In genomic region chr10:114852197-114852596, GRCh38 we compare ENCODE assay signal across 13 cellular contexts. TPM values are rescaled to one million over a fixed set of nuclear protein-coding genes. Genes with fewer than 3 reads are reported as not detected.
DNase-seq lines count a peak whose midpoint lies in the region; ATAC-seq and TF ChIP-seq lines count a peak whose summit lies in the region.
"Had no signal": no experiment of that assay in that cellular context is flagged by ENCODE, and none has a peak within 500 bp of the region (broad histone marks: within the 10 kb centered on the region; RNA-seq: fewer than 3 reads in every experiment).

No MANE protein-coding gene starts in this region.

- H3K79me2 ChIP-seq in Karpas-422 (ENCODE audit: low read length): no peaks in the 10 kb centered on the region

- no peak for TF ChIP-seq CTCF in activated CD8-positive, alpha-beta T cell treated with anti-CD3 and anti-CD28 coated beads for 36 hours (IDR thresholded peaks at IDR 0.05)

- H3K27ac ChIP-seq in Karpas-422 (ENCODE audit: low read length): no peak overlapping the region
- H3K27ac ChIP-seq: BLaER1, HL-60 had no signal

- H3K27me3 Mint-ChIP-seq in activated CD8-positive, alpha-beta T cell treated with anti-CD3 and anti-CD28 coated beads for 36 hours: no peaks in the 10 kb centered on the region
- no peaks in the 10 kb centered on the region for H3K27me3 Mint-ChIP-seq in activated CD8-positive, alpha-beta T cell treated with anti-CD3 and anti-CD28 coated beads, Interleukin-2, amount 10 ng/mL, durations not matched to agents 7 days and 5 days (ENCODE audit: low read depth)
- no peaks in the 10 kb centered on the region for H3K27me3 Mint-ChIP-seq in activated T-helper 17 cell treated with anti-CD3 and anti-CD28 coated beads, Interleukin-2, amount 50 U/mL, for 72 hours

- no peak overlapping the region for H3K4me2 ChIP-seq in Karpas-422 (ENCODE audit: low read depth, low read length, poor library complexity, severe bottlenecking)
- H3K4me2 ChIP-seq: BLaER1 had no signal

- peaks cover 29% of the 10 kb centered on the region for H3K36me3 ChIP-seq in Karpas-422 (ENCODE audit: insufficient read depth, low read length)

- no peaks in the 10 kb centered on the region for H3K9me3 Mint-ChIP-seq in activated CD8-positive, alpha-beta T cell treated with anti-CD3 and anti-CD28 coated beads for 36 hours
- no peaks in the 10 kb centered on the region for H3K9me3 Mint-ChIP-seq in activated CD8-positive, alpha-beta T cell treated with anti-CD3 and anti-CD28 coated beads, Interleukin-2, amount 10 ng/mL, durations not matched to agents 7 days and 5 days (ENCODE audit: insufficient read depth)
- H3K9me3 Mint-ChIP-seq in activated T-helper 17 cell treated with anti-CD3 and anti-CD28 coated beads, Interleukin-2, amount 50 U/mL, for 72 hours: no peaks in the 10 kb centered on the region

- no peak for DNase-seq in activated CD8-positive, alpha-beta T cell treated with anti-CD3 and anti-CD28 coated beads for 36 hours
- no peak for DNase-seq in activated CD8-positive, alpha-beta T cell treated with anti-CD3 and anti-CD28 coated beads, Interleukin-2, amount 10 ng/mL, durations not matched to agents 7 days and 5 days
- peak; percentile 19 for DNase-seq in myocyte (ENCODE audit: low read depth)
- no peak for DNase-seq in Karpas-422
- DNase-seq: 8988T, AML-193, DMS53 had no signal

- no peak for ATAC-seq in activated CD8-positive, alpha-beta T cell treated with anti-CD3 and anti-CD28 coated beads for 36 hours
- ATAC-seq in activated CD8-positive, alpha-beta T cell treated with anti-CD3 and anti-CD28 coated beads, Interleukin-2, amount 10 ng/mL, durations not matched to agents 7 days and 5 days: no peak
- ATAC-seq in activated T-helper 17 cell treated with anti-CD3 and anti-CD28 coated beads, Interleukin-2, amount 50 U/mL, for 72 hours (replicated peaks): no peak
- no peak for ATAC-seq in GM21381 (IDR thresholded peaks at IDR 0.05; ENCODE audit: unreplicated experiment)
- no peak for ATAC-seq in HG03280 (IDR thresholded peaks at IDR 0.05; ENCODE audit: unreplicated experiment)

- CTCF ChIA-PET in activated CD8-positive, alpha-beta T cell treated with anti-CD3 and anti-CD28 coated beads for 36 hours (lab: Charles Lee): interaction anchor here (1.5 kb wide), 1 partner anchor 31 kb away, joined by 7 read pairs; the partner anchor contains the start of gene FHIP2A
- CTCF ChIA-PET in activated CD8-positive, alpha-beta T cell treated with anti-CD3 and anti-CD28 coated beads, Interleukin-2, amount 10 ng/mL, durations not matched to agents 7 days and 5 days (lab: Charles Lee): interaction anchor here (1.2 kb wide), 1 partner anchor 28 kb away, joined by 3 read pairs; no protein-coding TSS in a partner anchor

- H3K4me3 ChIP-seq in Karpas-422 (ENCODE audit: low read length): no peak overlapping the region
- H3K4me3 ChIP-seq: BLaER1, HAP-1 had no signal

- H4K20me1 ChIP-seq in Karpas-422 (ENCODE audit: insufficient read depth, low read depth, low read length): no peaks in the 10 kb centered on the region
- H4K20me1 ChIP-seq: BLaER1 had no signal

- H3K27me3 ChIP-seq in Karpas-422 (ENCODE audit: low read length): no peaks in the 10 kb centered on the region
- H3K27me3 ChIP-seq: BLaER1 had no signal

- intact Hi-C loops in activated CD8-positive, alpha-beta T cell treated with anti-CD3 and anti-CD28 coated beads for 36 hours (cut with micrococcal nuclease): no loop called here

- H2AFZ ChIP-seq in Karpas-422 (ENCODE audit: low read length): no peak overlapping the region

- POLR2A ChIA-PET in activated CD8-positive, alpha-beta T cell treated with anti-CD3 and anti-CD28 coated beads for 36 hours (lab: Charles Lee): no interaction called here
- POLR2A ChIA-PET in activated CD8-positive, alpha-beta T cell treated with anti-CD3 and anti-CD28 coated beads, Interleukin-2, amount 10 ng/mL, durations not matched to agents 7 days and 5 days (lab: Charles Lee): no interaction called here

- H3K36me3 Mint-ChIP-seq in activated CD8-positive, alpha-beta T cell treated with anti-CD3 and anti-CD28 coated beads for 36 hours (ENCODE audit: low read depth): peaks cover 50% of the 10 kb centered on the region
- H3K36me3 Mint-ChIP-seq in activated CD8-positive, alpha-beta T cell treated with anti-CD3 and anti-CD28 coated beads, Interleukin-2, amount 10 ng/mL, durations not matched to agents 7 days and 5 days (ENCODE audit: low read depth): peaks cover 54% of the 10 kb centered on the region
- H3K36me3 Mint-ChIP-seq in activated T-helper 17 cell treated with anti-CD3 and anti-CD28 coated beads, Interleukin-2, amount 50 U/mL, for 72 hours (ENCODE audit: low read depth): peaks cover 96% of the 10 kb centered on the region

- H3K27ac Mint-ChIP-seq in activated CD8-positive, alpha-beta T cell treated with anti-CD3 and anti-CD28 coated beads for 36 hours: peak overlapping the region; percentile 1
- no peak overlapping the region for H3K27ac Mint-ChIP-seq in activated CD8-positive, alpha-beta T cell treated with anti-CD3 and anti-CD28 coated beads, Interleukin-2, amount 10 ng/mL, durations not matched to agents 7 days and 5 days
- peak overlapping the region; percentile 32 for H3K27ac Mint-ChIP-seq in activated T-helper 17 cell treated with anti-CD3 and anti-CD28 coated beads, Interleukin-2, amount 50 U/mL, for 72 hours

- H3K9ac ChIP-seq in Karpas-422 (ENCODE audit: low read length): no peak overlapping the region
- H3K9ac ChIP-seq: BLaER1 had no signal

- H3K9me3 ChIP-seq in Karpas-422 (ENCODE audit: low read length): no peaks in the 10 kb centered on the region
- H3K9me3 ChIP-seq: BLaER1, HAP-1 had no signal

- peaks cover 24% of the 10 kb centered on the region for H3K4me1 Mint-ChIP-seq in activated CD8-positive, alpha-beta T cell treated with anti-CD3 and anti-CD28 coated beads for 36 hours (ENCODE audit: low read depth)
- peaks cover 2% of the 10 kb centered on the region for H3K4me1 Mint-ChIP-seq in activated CD8-positive, alpha-beta T cell treated with anti-CD3 and anti-CD28 coated beads, Interleukin-2, amount 10 ng/mL, durations not matched to agents 7 days and 5 days (ENCODE audit: low read depth)
- peaks cover 25% of the 10 kb centered on the region for H3K4me1 Mint-ChIP-seq in activated T-helper 17 cell treated with anti-CD3 and anti-CD28 coated beads, Interleukin-2, amount 50 U/mL, for 72 hours

- no peaks in the 10 kb centered on the region for H3K9me2 ChIP-seq in Karpas-422 (replicated peaks; ENCODE audit: insufficient read depth, low read length)

- no peaks in the 10 kb centered on the region for H3K4me1 ChIP-seq in Karpas-422 (ENCODE audit: low read length)
- H3K4me1 ChIP-seq: BLaER1, HAP-1 had no signal

- no peak overlapping the region for H3K4me3 Mint-ChIP-seq in activated CD8-positive, alpha-beta T cell treated with anti-CD3 and anti-CD28 coated beads for 36 hours
- no peak overlapping the region for H3K4me3 Mint-ChIP-seq in activated CD8-positive, alpha-beta T cell treated with anti-CD3 and anti-CD28 coated beads, Interleukin-2, amount 10 ng/mL, durations not matched to agents 7 days and 5 days
- no peak overlapping the region for H3K4me3 Mint-ChIP-seq in activated T-helper 17 cell treated with anti-CD3 and anti-CD28 coated beads, Interleukin-2, amount 50 U/mL, for 72 hours

RNA-seq across cellular contexts. Expression of gene FHIP2A, which starts 30.6 kb away (rescaled TPM):
- total RNA-seq in activated CD8-positive, alpha-beta T cell treated with anti-CD3 and anti-CD28 coated beads for 36 hours: 10 to 100 TPM; 12.6 to 16.6 TPM
- total RNA-seq in activated CD8-positive, alpha-beta T cell treated with anti-CD3 and anti-CD28 coated beads, Interleukin-2, amount 10 ng/mL, durations not matched to agents 7 days and 5 days: 10 to 100 TPM; 15.2 to 17.6 TPM
- 10 to 100 TPM; 22.8 to 31.2 TPM for total RNA-seq in activated T-helper 17 cell treated with anti-CD3 and anti-CD28 coated beads, Interleukin-2, amount 50 U/mL, for 72 hours
- 18.3 and 20.0 TPM in 2 replicates for total RNA-seq in myocyte
- 11.5 TPM for polyA plus RNA-seq in myocyte (2012)
- total RNA-seq in Karpas-422 (2014; rRNA removed; shearing (Covaris generic); ENCODE audit: low replicate concordance): 7.8 and 21.7 TPM in 2 replicates
